Comparison of ENCODE assay signal across 12 cellular contexts in the genomic region with DNA sequence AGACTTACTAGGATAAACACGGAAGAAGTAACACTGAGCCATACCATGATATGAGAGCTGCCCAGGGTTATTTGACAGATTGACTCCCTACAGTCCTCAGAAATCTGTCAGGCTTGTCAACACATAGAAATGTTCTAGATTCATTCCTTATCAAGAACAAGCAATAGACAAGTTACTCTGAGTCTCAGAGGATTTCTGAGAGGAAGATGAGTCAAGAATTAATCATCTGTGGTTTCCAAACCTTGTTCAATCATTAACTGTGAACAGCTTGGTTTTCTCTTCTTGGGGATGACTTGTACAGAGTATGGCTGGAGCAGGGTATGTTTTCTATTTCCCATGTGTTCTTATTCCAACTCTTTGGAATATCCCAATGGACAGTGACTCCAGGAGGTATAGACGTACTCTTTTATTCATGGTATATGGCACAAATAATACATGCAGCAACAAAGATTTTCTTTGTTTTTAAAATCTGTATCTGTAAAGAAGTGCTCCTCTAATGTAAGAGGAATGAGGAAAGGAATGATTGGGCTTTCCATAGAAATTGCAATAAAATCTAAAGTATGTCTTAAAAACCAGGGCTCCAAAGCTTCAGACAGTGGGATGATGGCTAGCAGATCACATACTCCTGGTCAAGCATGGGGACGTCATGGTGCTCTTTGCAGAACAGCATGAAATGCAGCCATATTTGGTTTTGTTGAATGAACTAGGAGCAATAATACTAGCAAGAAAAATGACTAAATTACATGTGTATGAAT. TPM values are rescaled to one million over a fixed set of nuclear protein-coding genes. Genes with fewer than 3 reads are reported as not detected.
DNase-seq lines count a peak whose midpoint lies in the region; ATAC-seq, FAIRE-seq and TF ChIP-seq lines count a peak whose summit lies in the region.
"Had no signal": no experiment of that assay in that cellular context is flagged by ENCODE, and none has a peak within 500 bp of the region (broad histone marks: within the 10 kb centered on the region; RNA-seq: fewer than 3 reads in every experiment).

No MANE protein-coding gene starts in this region.

- DNase-seq in activated CD4-positive, alpha-beta T cell treated with anti-CD3 and anti-CD28 coated beads, Interleukin-2, amount 10 ng/mL, durations not matched to agents 24 days and 14 days = no peak
- DNase-seq in activated CD4-positive, alpha-beta T cell treated with anti-CD3 and anti-CD28 coated beads for 4 hours = no peak
- DNase-seq in adipocyte (ENCODE audit: low read depth) (peak; percentile 55), small intestine (peak; percentile 55), NCI-H2029 treated with DMSO at 0.1 percent for 48 hours (lab: John Stamatoyannopoulos, UW) (no peak), endodermal cell (no peak)
- no peak for DNase-seq in activated CD4-positive, alpha-beta T cell treated with anti-CD3 and anti-CD28 coated beads, Interleukin-2, amount 50 U/mL, for 1 hour
- DNase-seq: dorsolateral prefrontal cortex, transverse colon had no signal

- intact Hi-C loops in activated CD4-positive, alpha-beta T cell treated with anti-CD3 and anti-CD28 coated beads, Interleukin-2, amount 10 ng/mL, durations not matched to agents 24 days and 14 days (cut with micrococcal nuclease) = no loop called here

- 70 to 79% (median 73%) methylated on average over 3 of the region's 3 CpGs for whole genome bisulfite sequencing in small intestine, 3 donors
- 95 to 100% methylated on average over 1 to 3 of the region's 3 CpGs for WGBS in endodermal cell (ENCODE audit: insufficient coverage in 1 of 2, insufficient read length in 1 of 2), 2 experiments

- H3K27ac ChIP-seq in small intestine (ENCODE audit: low read depth in 1 of 2, low read length in 1 of 2) (peak overlapping the region in 1 of 2 donors; percentile 55), endodermal cell (ENCODE audit: low read depth, low read length) (no peak overlapping the region)
- H3K27ac ChIP-seq: C4-2B, dorsolateral prefrontal cortex, transverse colon had no signal

- peak overlapping the region; percentile 1 for H3K4me3 ChIP-seq in adipocyte (ENCODE audit: low read length)
- H3K4me3 ChIP-seq in small intestine (ENCODE audit: low read depth in 1 of 2, low read length in 2 of 2) = no peak overlapping the region
- no peak overlapping the region for H3K4me3 ChIP-seq in endodermal cell (ENCODE audit: low read length)
- H3K4me3 ChIP-seq: dorsolateral prefrontal cortex, transverse colon had no signal

- peaks cover 14% of the 10 kb centered on the region for H3K4me1 Mint-ChIP-seq in activated CD4-positive, alpha-beta T cell treated with anti-CD3 and anti-CD28 coated beads, Interleukin-2, amount 10 ng/mL, durations not matched to agents 24 days and 14 days
- peaks cover 4% of the 10 kb centered on the region for H3K4me1 Mint-ChIP-seq in endodermal cell

- no peaks in the 10 kb centered on the region for H3K9me3 Mint-ChIP-seq in activated CD4-positive, alpha-beta T cell treated with anti-CD3 and anti-CD28 coated beads, Interleukin-2, amount 10 ng/mL, durations not matched to agents 24 days and 14 days
- H3K9me3 Mint-ChIP-seq in endodermal cell = no peaks in the 10 kb centered on the region

- H3K27me3 ChIP-seq in adipocyte (replicated peaks; ENCODE audit: control insufficient read depth, insufficient read depth, low read length) (no peaks in the 10 kb centered on the region), small intestine (ENCODE audit: control insufficient read depth in 2 of 2, insufficient read depth in 2 of 2, low read length in 2 of 2) (no peaks in the 10 kb centered on the region), endodermal cell (ENCODE audit: control insufficient read depth, insufficient read depth, low read length, poor library complexity, severe bottlenecking) (no peaks in the 10 kb centered on the region)
- H3K27me3 ChIP-seq: transverse colon had no signal

- FAIRE-seq in small intestine (lab: Jason Lieb, UNC) = no peak

- TF ChIP-seq CTCF in endodermal cell (conservative IDR thresholded peaks at IDR 0.05) = no peak

- H3K9ac ChIP-seq in adipocyte (ENCODE audit: low read length) (peak overlapping the region; percentile 11), endodermal cell (ENCODE audit: extremely low read depth, low read length, poor library complexity, severe bottlenecking) (no peak overlapping the region)

- peak; percentile 56 for ATAC-seq in HG03045 (IDR thresholded peaks at IDR 0.05; ENCODE audit: unreplicated experiment)

- H3K36me3 Mint-ChIP-seq in activated CD4-positive, alpha-beta T cell treated with anti-CD3 and anti-CD28 coated beads, Interleukin-2, amount 10 ng/mL, durations not matched to agents 24 days and 14 days (ENCODE audit: low read depth) = no peaks in the 10 kb centered on the region
- no peaks in the 10 kb centered on the region for H3K36me3 Mint-ChIP-seq in endodermal cell (ENCODE audit: low read depth)

- H3K4me1 ChIP-seq in adipocyte (ENCODE audit: control insufficient read depth, insufficient read depth, low read length) = peaks cover 11% of the 10 kb centered on the region
- no peaks in the 10 kb centered on the region for H3K4me1 ChIP-seq in small intestine (ENCODE audit: control insufficient read depth in 2 of 2, insufficient read depth in 1 of 2, low read depth in 1 of 2, low read length in 1 of 2)
- H3K4me1 ChIP-seq in endodermal cell (ENCODE audit: control insufficient read depth, insufficient read depth, low read length) = no peaks in the 10 kb centered on the region

- H3K36me3 ChIP-seq in adipocyte (ENCODE audit: control insufficient read depth, insufficient read depth, low read length, severe bottlenecking) (no peaks in the 10 kb centered on the region), small intestine (ENCODE audit: control insufficient read depth in 2 of 2, insufficient read depth in 2 of 2, low read length in 2 of 2) (no peaks in the 10 kb centered on the region), endodermal cell (ENCODE audit: control insufficient read depth, insufficient read depth, low read length) (no peaks in the 10 kb centered on the region)
- H3K36me3 ChIP-seq: transverse colon had no signal

- H3K27me3 Mint-ChIP-seq in activated CD4-positive, alpha-beta T cell treated with anti-CD3 and anti-CD28 coated beads, Interleukin-2, amount 10 ng/mL, durations not matched to agents 24 days and 14 days = peaks cover 2% of the 10 kb centered on the region
- H3K27me3 Mint-ChIP-seq in endodermal cell (ENCODE audit: insufficient read depth) = no peaks in the 10 kb centered on the region

- H3K9me3 ChIP-seq in adipocyte (ENCODE audit: control insufficient read depth, low read length) = no peaks in the 10 kb centered on the region
- no peaks in the 10 kb centered on the region for H3K9me3 ChIP-seq in small intestine (ENCODE audit: control insufficient read depth, low read depth)
- no peaks in the 10 kb centered on the region for H3K9me3 ChIP-seq in endodermal cell (ENCODE audit: control insufficient read depth, low read length)
- H3K9me3 ChIP-seq: transverse colon had no signal

- H3K4me3 Mint-ChIP-seq in activated CD4-positive, alpha-beta T cell treated with anti-CD3 and anti-CD28 coated beads, Interleukin-2, amount 10 ng/mL, durations not matched to agents 24 days and 14 days = no peak overlapping the region
- H3K4me3 Mint-ChIP-seq in endodermal cell = no peak overlapping the region

- peak overlapping the region; percentile 19 for H3K27ac Mint-ChIP-seq in activated CD4-positive, alpha-beta T cell treated with anti-CD3 and anti-CD28 coated beads, Interleukin-2, amount 10 ng/mL, durations not matched to agents 24 days and 14 days
- H3K27ac Mint-ChIP-seq in endodermal cell = no peak overlapping the region

RNA-seq across cellular contexts. Expression of gene SFR1, which starts 11.9 kb away (rescaled TPM):
- 12.1 and 13.8 TPM in 2 replicates for total RNA-seq in activated CD4-positive, alpha-beta T cell treated with anti-CD3 and anti-CD28 coated beads, Interleukin-2, amount 10 ng/mL, durations not matched to agents 24 days and 14 days
- 1 to 10 TPM; 3.1 to 7.8 (median 7.0) TPM for polyA plus RNA-seq in small intestine
- total RNA-seq in endodermal cell = 10 to 100 TPM in 1 of 2 donors, 1 to 10 TPM in 1; 9.2 to 12.0 TPM
- polyA plus RNA-seq in endodermal cell (2013, experiment 1 of 2) = 14.5 TPM
- 12.9 TPM for polyA plus RNA-seq in endodermal cell (2013, experiment 2 of 2)

RNA-seq across cellular contexts. Expression of gene COL17A1, which starts 24.4 kb away (rescaled TPM):
- not detected in 2 replicates for total RNA-seq in activated CD4-positive, alpha-beta T cell treated with anti-CD3 and anti-CD28 coated beads, Interleukin-2, amount 10 ng/mL, durations not matched to agents 24 days and 14 days
- 10 to 100 TPM; 13.9 to 78.1 (median 57.0) TPM for polyA plus RNA-seq in small intestine
- 1 to 10 TPM; 1.1 to 2.3 TPM for total RNA-seq in endodermal cell
- polyA plus RNA-seq in endodermal cell (2013, experiment 1 of 2) = 0.39 TPM
- polyA plus RNA-seq in endodermal cell (2013, experiment 2 of 2) = 0.87 TPM
- total RNA-seq: T-helper 2 cell treated with Interferon-gamma antibody and Interleukin-4, amounts not matched to agents 100 ng/mL and 5 ng/mL, for 36 hours had no signal

Comparison
In these comparisons a context has a peak if more than half of its experiments do, and no peak if none do; other contexts are left out.
1. DNase-seq: peak in adipocyte (single experiment) and small intestine (single experiment); none in activated CD4-positive, alpha-beta T cell treated with anti-CD3 and anti-CD28 coated beads, Interleukin-2, amount 10 ng/mL, durations not matched to agents 24 days and 14 days (single experiment), activated CD4-positive, alpha-beta T cell treated with anti-CD3 and anti-CD28 coated beads for 4 hours (0 of 2), NCI-H2029 treated with DMSO at 0.1 percent for 48 hours (single experiment), activated CD4-positive, alpha-beta T cell treated with anti-CD3 and anti-CD28 coated beads, Interleukin-2, amount 50 U/mL, for 1 hour (single experiment) and endodermal cell (single experiment).